Comparison of ENCODE assay signal across 20 cellular contexts in the genomic region with DNA sequence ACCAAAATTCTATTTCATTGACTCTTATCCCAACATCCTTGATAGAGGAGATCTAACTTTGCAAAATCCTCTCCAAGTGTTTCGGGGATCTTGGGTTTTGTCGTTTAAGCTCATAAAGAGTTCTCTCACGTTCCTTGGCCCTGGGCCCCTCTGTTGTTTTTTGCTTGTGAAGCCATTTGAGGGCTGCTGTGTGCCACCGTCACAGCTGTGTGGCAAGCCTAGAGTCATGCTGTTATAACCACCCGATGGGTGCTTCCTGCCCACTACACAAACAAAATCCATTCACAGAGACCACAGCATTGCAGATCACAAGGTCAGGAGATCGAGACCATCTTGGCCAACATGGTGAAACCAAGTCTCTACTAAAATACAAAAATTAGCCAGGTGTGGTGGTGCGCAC.
"Had no signal": no experiment of that assay in that cellular context is flagged by ENCODE, and none has a peak within 500 bp of the region (broad histone marks: within the 10 kb centered on the region; RNA-seq: fewer than 3 reads in every experiment).

No MANE protein-coding gene starts in this region.

- H3K36me3 Mint-ChIP-seq: activated CD8-positive, alpha-beta memory T cell treated with anti-CD3 and anti-CD28 coated beads, Interleukin-2, amount 10 ng/mL, durations not matched to agents 7 days and 5 days; activated naive CD4-positive, alpha-beta T cell treated with anti-CD3 and anti-CD28 coated beads, Interleukin-2, amount 10 ng/mL, durations not matched to agents 7 days and 5 days; activated naive CD8-positive, alpha-beta T cell treated with anti-CD3 and anti-CD28 coated beads for 36 hours had no signal

- H3K27me3 Mint-ChIP-seq: activated CD8-positive, alpha-beta memory T cell treated with anti-CD3 and anti-CD28 coated beads, Interleukin-2, amount 10 ng/mL, durations not matched to agents 7 days and 5 days had no signal

- H3K36me3 ChIP-seq: breast epithelium had no signal

- DNase-seq: activated CD4-positive, alpha-beta T cell treated with anti-CD3 and anti-CD28 coated beads for 48 hours; activated CD4-positive, alpha-beta T cell treated with anti-CD3 and anti-CD28 coated beads, Interleukin-2, amount 50 U/mL, for 48 hours; activated CD4-positive, CD25-positive, alpha-beta regulatory T cell treated with anti-CD3 and anti-CD28 coated beads, Interleukin-2, amount 50 U/mL, for 72 hours; activated CD8-positive, alpha-beta memory T cell treated with anti-CD3 and anti-CD28 coated beads, Interleukin-2, amount 10 ng/mL, durations not matched to agents 7 days and 5 days; activated gamma-delta T cell; activated naive CD4-positive, alpha-beta T cell treated with anti-CD3 and anti-CD28 coated beads, Interleukin-2, amount 10 ng/mL, durations not matched to agents 7 days and 5 days; activated naive CD8-positive, alpha-beta T cell treated with anti-CD3 and anti-CD28 coated beads for 36 hours; activated T-cell treated with anti-CD3 and anti-CD28 coated beads, Interleukin-2, amount 50 U/mL, for 4 hours; central memory CD4-positive, alpha-beta T cell; Karpas-422; MM.1S; NCI-H1105; NCI-H1436; NCI-H187; NCI-H2081; NCI-H524; PC-3; SHP77 treated with DMSO at 0.1 percent for 48 hours had no signal

- H3K27ac Mint-ChIP-seq: activated CD8-positive, alpha-beta memory T cell treated with anti-CD3 and anti-CD28 coated beads, Interleukin-2, amount 10 ng/mL, durations not matched to agents 7 days and 5 days; activated naive CD4-positive, alpha-beta T cell treated with anti-CD3 and anti-CD28 coated beads, Interleukin-2, amount 10 ng/mL, durations not matched to agents 7 days and 5 days; activated naive CD8-positive, alpha-beta T cell treated with anti-CD3 and anti-CD28 coated beads for 36 hours; T-helper 1 cell treated with Interleukin-12 subunit alpha and Interleukin-12 subunit beta and Interleukin-4 antibody, amounts not matched to agents 30 μg/mL and 1 μg/mL, for 36 hours had no signal

- H3K27ac ChIP-seq: breast epithelium had no signal

- H3K4me3 Mint-ChIP-seq: activated CD8-positive, alpha-beta memory T cell treated with anti-CD3 and anti-CD28 coated beads, Interleukin-2, amount 10 ng/mL, durations not matched to agents 7 days and 5 days; activated naive CD4-positive, alpha-beta T cell treated with anti-CD3 and anti-CD28 coated beads, Interleukin-2, amount 10 ng/mL, durations not matched to agents 7 days and 5 days; activated naive CD8-positive, alpha-beta T cell treated with anti-CD3 and anti-CD28 coated beads for 36 hours; activated T-cell treated with anti-CD3 and anti-CD28 coated beads, Interleukin-2, amount 50 U/mL, for 4 hours; T-helper 1 cell treated with Interleukin-12 subunit alpha and Interleukin-12 subunit beta and Interleukin-4 antibody, amounts not matched to agents 30 μg/mL and 1 μg/mL, for 36 hours had no signal

- H3K9me3 ChIP-seq: breast epithelium had no signal

- H3K4me3 ChIP-seq: breast epithelium had no signal

- H3K4me1 ChIP-seq: breast epithelium had no signal

- H3K9me3 Mint-ChIP-seq: activated naive CD4-positive, alpha-beta T cell treated with anti-CD3 and anti-CD28 coated beads, Interleukin-2, amount 10 ng/mL, durations not matched to agents 7 days and 5 days; activated naive CD8-positive, alpha-beta T cell treated with anti-CD3 and anti-CD28 coated beads for 36 hours; activated T-cell treated with anti-CD3 and anti-CD28 coated beads, Interleukin-2, amount 50 U/mL, for 4 hours; T-helper 1 cell treated with Interleukin-12 subunit alpha and Interleukin-12 subunit beta and Interleukin-4 antibody, amounts not matched to agents 30 μg/mL and 1 μg/mL, for 36 hours had no signal

- ATAC-seq: activated CD8-positive, alpha-beta memory T cell treated with anti-CD3 and anti-CD28 coated beads, Interleukin-2, amount 10 ng/mL, durations not matched to agents 7 days and 5 days; activated T-cell treated with anti-CD3 and anti-CD28 coated beads, Interleukin-2, amount 50 U/mL, for 4 hours; PC-3 had no signal

- H3K27me3 ChIP-seq: breast epithelium had no signal
